ENCODE assay signal across 8 cellular contexts in genomic region chr18:9103488-9103887, GRCh38. TPM values are rescaled to one million over a fixed set of nuclear protein-coding genes. Genes with fewer than 3 reads are reported as not detected.
A peak's percentile ranks its signal among the peaks of the same experiment; 100 is the strongest.
DNase-seq lines count a peak whose midpoint lies in the region; ATAC-seq and TF ChIP-seq lines count a peak whose summit lies in the region.

No MANE protein-coding gene starts in this region.

- no peaks in the 10 kb centered on the region for H3K9me3 ChIP-seq in T-helper 17 cell (ENCODE audit: control insufficient read depth, low read length, poor library complexity, severe bottlenecking)

- peaks cover 58% of the 10 kb centered on the region for H3K4me1 Mint-ChIP-seq in stimulated activated naive CD8-positive, alpha-beta T cell treated with anti-CD3 and anti-CD28 coated beads, Interleukin-15, Interleukin-2, amounts not matched to agents 100 ng/mL and 50 ng/mL, for 24 hours (ENCODE audit: low read depth)
- peaks cover 60% of the 10 kb centered on the region for H3K4me1 Mint-ChIP-seq in T-helper 17 cell

- peaks cover 52% of the 10 kb centered on the region for H3K36me3 Mint-ChIP-seq in stimulated activated naive CD8-positive, alpha-beta T cell treated with anti-CD3 and anti-CD28 coated beads, Interleukin-15, Interleukin-2, amounts not matched to agents 100 ng/mL and 50 ng/mL, for 24 hours (ENCODE audit: low read depth)
- H3K36me3 Mint-ChIP-seq in T-helper 17 cell (ENCODE audit: low read depth) = peaks cover 5% of the 10 kb centered on the region

- TF ChIP-seq CTCF in fibroblast of villous mesenchyme (IDR thresholded peaks at IDR 0.05; ENCODE audit: insufficient read depth, low read depth, low read length) (no peak), retinal pigment epithelial cell (conservative IDR thresholded peaks at IDR 0.05; ENCODE audit: low read depth, low read length) (no peak)

- no peaks in the 10 kb centered on the region for H3K9me3 Mint-ChIP-seq in stimulated activated naive CD8-positive, alpha-beta T cell treated with anti-CD3 and anti-CD28 coated beads, Interleukin-15, Interleukin-2, amounts not matched to agents 100 ng/mL and 50 ng/mL, for 24 hours

- ATAC-seq in stimulated activated naive CD8-positive, alpha-beta T cell treated with anti-CD3 and anti-CD28 coated beads, Interleukin-15, Interleukin-2, amounts not matched to agents 100 U/mL and 50 U/mL, for 24 hours = no peak
- ATAC-seq in T-helper 17 cell = no peak
- ATAC-seq in GM18867 (IDR thresholded peaks at IDR 0.05; ENCODE audit: unreplicated experiment) = no peak
- no peak for ATAC-seq in HG03378 (IDR thresholded peaks at IDR 0.05; ENCODE audit: unreplicated experiment)

- peak overlapping the region; percentile 95 for H3K27ac Mint-ChIP-seq in stimulated activated naive CD8-positive, alpha-beta T cell treated with anti-CD3 and anti-CD28 coated beads, Interleukin-15, Interleukin-2, amounts not matched to agents 100 ng/mL and 50 ng/mL, for 24 hours
- H3K27ac Mint-ChIP-seq in T-helper 17 cell = peak overlapping the region; percentile 99

- no peaks in the 10 kb centered on the region for H3K27me3 Mint-ChIP-seq in stimulated activated naive CD8-positive, alpha-beta T cell treated with anti-CD3 and anti-CD28 coated beads, Interleukin-15, Interleukin-2, amounts not matched to agents 100 ng/mL and 50 ng/mL, for 24 hours
- H3K27me3 Mint-ChIP-seq in T-helper 17 cell = no peaks in the 10 kb centered on the region

- H3K4me3 ChIP-seq in fibroblast of villous mesenchyme (ENCODE audit: low read depth, low read length) (peak overlapping the region; percentile 63), retinal pigment epithelial cell (ENCODE audit: low read length) (peak overlapping the region; percentile 77)

- peak overlapping the region; percentile 93 for H3K4me3 Mint-ChIP-seq in stimulated activated naive CD8-positive, alpha-beta T cell treated with anti-CD3 and anti-CD28 coated beads, Interleukin-15, Interleukin-2, amounts not matched to agents 100 ng/mL and 50 ng/mL, for 24 hours
- peak overlapping the region; percentile 96 for H3K4me3 Mint-ChIP-seq in T-helper 17 cell

- no peak for DNase-seq in stimulated activated naive CD8-positive, alpha-beta T cell treated with anti-CD3 and anti-CD28 coated beads, Interleukin-15, Interleukin-2, amounts not matched to agents 100 U/mL and 50 U/mL, for 24 hours
- no peak for DNase-seq in T-helper 17 cell
- peak; percentile 53 for DNase-seq in fibroblast of villous mesenchyme (ENCODE audit: low read depth)
- DNase-seq in retinal pigment epithelial cell (ENCODE audit: low read depth) = no peak
- DNase-seq in SKM-1 treated with dmso at 0.1 percent for 144 hours (lab: John Stamatoyannopoulos, UW; ENCODE audit: unreplicated experiment) = no peak

RNA-seq across cellular contexts. Expression of gene NDUFV2, which starts 1.0 kb away (rescaled TPM):
- total RNA-seq in T-helper 17 cell (100 to 1,000 TPM; 222 to 231 TPM), fibroblast of villous mesenchyme (115 and 127 TPM in 2 replicates)

RNA-seq across cellular contexts. Expression of gene ANKRD12, which starts 33.1 kb away (rescaled TPM):
- total RNA-seq in T-helper 17 cell (100 to 1,000 TPM; 191 to 257 TPM), fibroblast of villous mesenchyme (23.8 and 32.0 TPM in 2 replicates)
